Comparison of ENCODE assay signal across 1 cellular context in the genomic region with DNA sequence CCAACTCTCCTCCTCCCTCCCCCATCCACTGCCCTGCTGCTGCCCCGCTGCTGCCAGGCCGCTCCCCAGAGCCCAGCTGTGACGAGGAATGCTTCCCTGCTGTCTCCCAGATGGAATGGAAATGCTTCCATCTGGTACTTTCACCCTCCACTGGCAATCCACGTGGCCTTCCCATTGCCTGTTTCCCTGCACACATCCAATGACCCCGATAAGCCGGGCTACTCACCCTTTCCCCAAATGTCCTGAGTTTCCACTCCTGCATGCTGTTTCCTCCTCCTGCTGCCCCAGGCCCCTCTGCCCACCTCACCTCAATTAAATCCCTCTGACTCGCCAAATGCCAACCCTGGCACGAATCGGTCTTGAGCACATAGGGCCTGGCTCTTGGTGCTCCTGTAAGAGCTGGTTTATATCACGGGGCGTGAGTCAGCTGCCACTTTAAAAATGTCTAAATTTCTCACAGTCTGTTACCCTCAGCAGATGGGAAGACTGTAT.
TF ChIP-seq lines count a peak whose summit lies in the region.

No MANE protein-coding gene starts in this region.

TF ChIP-seq in WTC11, 78 proteins besides CTCF, POLR2A, EP300 and RAD21 (continued from another document):
- TF ChIP-seq, protein P1, sequence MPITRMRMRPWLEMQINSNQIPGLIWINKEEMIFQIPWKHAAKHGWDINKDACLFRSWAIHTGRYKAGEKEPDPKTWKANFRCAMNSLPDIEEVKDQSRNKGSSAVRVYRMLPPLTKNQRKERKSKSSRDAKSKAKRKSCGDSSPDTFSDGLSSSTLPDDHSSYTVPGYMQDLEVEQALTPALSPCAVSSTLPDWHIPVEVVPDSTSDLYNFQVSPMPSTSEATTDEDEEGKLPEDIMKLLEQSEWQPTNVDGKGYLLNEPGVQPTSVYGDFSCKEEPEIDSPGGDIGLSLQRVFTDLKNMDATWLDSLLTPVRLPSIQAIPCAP (CRISPR knock-in tag; IDR thresholded peaks at IDR 0.05): no peak
- TF ChIP-seq TP53 (CRISPR knock-in tag; IDR thresholded peaks at IDR 0.05) (no peak), FOXP1 (CRISPR knock-in tag; IDR thresholded peaks at IDR 0.05; ENCODE audit: borderline replicate concordance) (no peak)
- TF ChIP-seq, protein P2, sequence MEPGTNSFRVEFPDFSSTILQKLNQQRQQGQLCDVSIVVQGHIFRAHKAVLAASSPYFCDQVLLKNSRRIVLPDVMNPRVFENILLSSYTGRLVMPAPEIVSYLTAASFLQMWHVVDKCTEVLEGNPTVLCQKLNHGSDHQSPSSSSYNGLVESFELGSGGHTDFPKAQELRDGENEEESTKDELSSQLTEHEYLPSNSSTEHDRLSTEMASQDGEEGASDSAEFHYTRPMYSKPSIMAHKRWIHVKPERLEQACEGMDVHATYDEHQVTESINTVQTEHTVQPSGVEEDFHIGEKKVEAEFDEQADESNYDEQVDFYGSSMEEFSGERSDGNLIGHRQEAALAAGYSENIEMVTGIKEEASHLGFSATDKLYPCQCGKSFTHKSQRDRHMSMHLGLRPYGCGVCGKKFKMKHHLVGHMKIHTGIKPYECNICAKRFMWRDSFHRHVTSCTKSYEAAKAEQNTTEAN (CRISPR knock-in tag; IDR thresholded peaks at IDR 0.05): no peak
- TF ChIP-seq, protein P3, sequence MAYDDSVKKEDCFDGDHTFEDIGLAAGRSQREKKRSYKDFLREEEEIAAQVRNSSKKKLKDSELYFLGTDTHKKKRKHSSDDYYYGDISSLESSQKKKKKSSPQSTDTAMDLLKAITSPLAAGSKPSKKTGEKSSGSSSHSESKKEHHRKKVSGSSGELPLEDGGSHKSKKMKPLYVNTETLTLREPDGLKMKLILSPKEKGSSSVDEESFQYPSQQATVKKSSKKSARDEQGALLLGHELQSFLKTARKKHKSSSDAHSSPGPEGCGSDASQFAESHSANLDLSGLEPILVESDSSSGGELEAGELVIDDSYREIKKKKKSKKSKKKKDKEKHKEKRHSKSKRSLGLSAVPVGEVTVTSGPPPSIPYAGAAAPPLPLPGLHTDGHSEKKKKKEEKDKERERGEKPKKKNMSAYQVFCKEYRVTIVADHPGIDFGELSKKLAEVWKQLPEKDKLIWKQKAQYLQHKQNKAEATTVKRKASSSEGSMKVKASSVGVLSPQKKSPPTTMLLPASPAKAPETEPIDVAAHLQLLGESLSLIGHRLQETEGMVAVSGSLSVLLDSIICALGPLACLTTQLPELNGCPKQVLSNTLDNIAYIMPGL (CRISPR knock-in tag; IDR thresholded peaks at IDR 0.05): no peak
